In genomic region chr6:1601616-1602355, GRCh38 we compare ENCODE assay signal across 20 cellular contexts. TPM values are rescaled to one million over a fixed set of nuclear protein-coding genes. Genes with fewer than 3 reads are reported as not detected.
"Had no signal": no experiment of that assay in that cellular context is flagged by ENCODE, and none has a peak within 500 bp of the region (broad histone marks: within the 10 kb centered on the region; RNA-seq: fewer than 3 reads in every experiment).

No MANE protein-coding gene starts in this region.

- ATAC-seq: esophagus mucosa; heart left ventricle; left lobe of liver; naive thymus-derived CD8-positive, alpha-beta T cell; right lobe of liver; stimulated activated memory B cell treated with anti-CD40 and anti-IgM and Interleukin-4, amounts not matched to agents 10 μg/mL and 1 μg/mL and 100 μg/mL, for 72 hours had no signal

- DNase-seq: colonic mucosa; effector CD4-positive, alpha-beta T cell; heart left ventricle; hippocampal formation; kidney glomerular epithelial cell; mucosa of descending colon; ovary; right lobe of liver; stimulated activated CD4-positive, alpha-beta T cell treated with anti-CD3 and anti-CD28 coated beads, Interleukin-15, amount 100 ng/mL, for 24 hours; stimulated activated CD4-positive, alpha-beta T cell treated with anti-CD3 and anti-CD28 coated beads, Interleukin-1b, Interleukin-23, amount 100 ng/mL, for 48 hours; stimulated activated CD4-positive, alpha-beta T cell treated with anti-CD3 and anti-CD28 coated beads, Interleukin-4, amount 100 ng/mL, for 24 hours; transverse colon had no signal

- H3K4me3 ChIP-seq: colonic mucosa, heart left ventricle, mucosa of descending colon, ovary, prostate gland, right lobe of liver, transverse colon had no signal

- H3K36me3 Mint-ChIP-seq: naive thymus-derived CD8-positive, alpha-beta T cell; stimulated activated memory B cell treated with anti-CD40 and anti-IgM and Interleukin-4, amounts not matched to agents 10 μg/mL and 1 μg/mL and 100 μg/mL, for 72 hours had no signal

- H3K9me3 ChIP-seq: colonic mucosa, heart left ventricle, mucosa of descending colon, ovary, prostate gland, right lobe of liver, transverse colon had no signal

- H3K27ac ChIP-seq: colonic mucosa, heart left ventricle, ovary, prostate gland, right lobe of liver, transverse colon had no signal

- H3K4me1 ChIP-seq: prostate gland had no signal

- H3K9me3 Mint-ChIP-seq: naive thymus-derived CD8-positive, alpha-beta T cell; stimulated activated memory B cell treated with anti-CD40 and anti-IgM and Interleukin-4, amounts not matched to agents 10 μg/mL and 1 μg/mL and 100 μg/mL, for 72 hours; stimulated activated naive CD8-positive, alpha-beta T cell treated with anti-CD3 and anti-CD28 coated beads, Interleukin-15, Interleukin-2, amounts not matched to agents 100 ng/mL and 50 ng/mL, for 24 hours had no signal

- H3K27ac Mint-ChIP-seq: stimulated activated memory B cell treated with anti-CD40 and anti-IgM and Interleukin-4, amounts not matched to agents 10 μg/mL and 1 μg/mL and 100 μg/mL, for 72 hours; stimulated activated naive CD8-positive, alpha-beta T cell treated with anti-CD3 and anti-CD28 coated beads, Interleukin-15, Interleukin-2, amounts not matched to agents 100 ng/mL and 50 ng/mL, for 24 hours had no signal

- H3K4me3 Mint-ChIP-seq: stimulated activated memory B cell treated with anti-CD40 and anti-IgM and Interleukin-4, amounts not matched to agents 10 μg/mL and 1 μg/mL and 100 μg/mL, for 72 hours; stimulated activated naive CD8-positive, alpha-beta T cell treated with anti-CD3 and anti-CD28 coated beads, Interleukin-15, Interleukin-2, amounts not matched to agents 100 ng/mL and 50 ng/mL, for 24 hours had no signal

- H3K36me3 ChIP-seq: colonic mucosa, heart left ventricle, ovary, prostate gland, right lobe of liver, transverse colon had no signal

- FAIRE-seq: frontal cortex, islet of Langerhans had no signal

RNA-seq across cellular contexts. Expression of gene FOXC1, which starts 7.9 kb away (rescaled TPM):
- total RNA-seq: naive thymus-derived CD8-positive, alpha-beta T cell had no signal
- polyA plus RNA-seq: naive thymus-derived CD8-positive, alpha-beta T cell had no signal
